8 cellular contexts compared by ENCODE assay signal in the genomic region with DNA sequence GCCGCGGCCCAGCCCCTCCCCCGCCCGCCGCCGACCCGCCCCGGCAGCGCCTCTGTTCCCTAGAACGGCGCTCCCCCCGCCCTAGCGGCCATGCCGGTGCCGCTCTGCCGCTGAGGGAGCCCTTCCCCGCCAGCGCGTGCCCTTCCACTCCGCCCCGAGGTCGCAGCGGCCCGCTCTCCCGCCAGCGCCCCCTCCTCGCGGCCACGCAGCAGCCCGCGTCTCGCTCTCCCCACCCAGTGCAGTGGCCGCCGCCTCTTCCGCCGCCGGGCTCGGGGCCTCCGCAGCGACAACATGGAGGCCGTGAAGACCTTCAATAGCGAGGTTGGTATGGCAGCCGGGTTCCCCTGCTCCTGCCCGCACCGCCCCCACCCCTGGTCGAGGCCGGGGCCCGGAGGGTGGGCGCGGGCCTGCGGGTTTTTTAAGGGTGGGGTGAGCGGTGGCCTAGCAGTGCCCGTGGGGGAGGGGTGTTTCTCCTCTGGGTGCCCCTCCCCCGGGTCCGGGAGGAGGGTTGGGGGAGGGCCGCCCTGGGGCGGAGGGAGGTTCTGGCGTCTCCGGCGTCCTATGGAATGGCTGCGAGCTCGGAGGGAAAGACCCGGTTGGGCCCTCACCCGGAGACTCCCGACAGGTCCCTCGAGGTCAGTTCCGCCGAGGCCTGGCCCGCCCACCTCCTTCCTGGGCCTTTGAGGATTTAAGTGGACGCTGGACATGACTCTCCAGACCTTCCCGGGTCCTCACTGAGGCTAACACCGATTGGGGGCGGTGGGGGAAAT. TPM values are rescaled to one million over a fixed set of nuclear protein-coding genes. Genes with fewer than 3 reads are reported as not detected.
DNase-seq lines count a peak whose midpoint lies in the region; ATAC-seq and TF ChIP-seq lines count a peak whose summit lies in the region.

No MANE protein-coding gene starts in this region.

- 0 to 2% (median 1%) methylated on average over 12 to 73 of the region's 73 CpGs for WGBS in adrenal gland, 4 donors
- 0 to 1% methylated on average over 52 to 73 of the region's 73 CpGs for WGBS in heart right ventricle, 2 donors

- TF ChIP-seq CTCF in GM13976 (IDR thresholded peaks at IDR 0.05; ENCODE audit: borderline replicate concordance, control extremely low read depth, extremely low read depth, insufficient read depth, missing control alignments) = no peak
- peak in 4 of 6 experiments; percentile 8 to 47 (median 31) for TF ChIP-seq CTCF in adrenal gland (IDR thresholded peaks at IDR 0.05)
- TF ChIP-seq CTCF in heart right ventricle (IDR thresholded peaks at IDR 0.05) = no peak
- no peak for TF ChIP-seq CTCF in type B pancreatic cell (conservative IDR thresholded peaks at IDR 0.05)

- peak; percentile 77 to 92 for TF ChIP-seq POLR2A in adrenal gland (IDR thresholded peaks at IDR 0.05)

- peak; percentile 74 for ATAC-seq in HG02852 (IDR thresholded peaks at IDR 0.05; ENCODE audit: unreplicated experiment)
- peak; percentile 94 to 99 (median 98) for ATAC-seq in heart right ventricle

- H3K4me3 ChIP-seq in adrenal gland = peak overlapping the region; percentile 40 to 100 (median 92)
- H3K4me3 ChIP-seq in heart right ventricle = peak overlapping the region; percentile 93 to 99 (median 98)

- intact Hi-C loops in adrenal gland (cut with DNase I) (loop anchor here (2.0 to 10.0 kb wide), 2 partner anchors 71 kb away; no protein-coding TSS in a partner anchor), heart right ventricle (cut with DNase I) (loop anchor here in 9 of 10 donors (2.0 to 10.0 kb wide), 8 partner anchors 34 to 219 kb away; a partner anchor contains a TSS)

- H3K36me3 Mint-ChIP-seq in type B pancreatic cell = peaks cover 3% of the 10 kb centered on the region

- H3K27ac ChIP-seq in adrenal gland (peak overlapping the region; percentile 96 to 100 (median 99)), heart right ventricle (peak overlapping the region; percentile 99 to 100 (median 100))

- H3K36me3 ChIP-seq in adrenal gland (replicated peaks in 1 of 2) (no peaks in the 10 kb centered on the region), heart right ventricle (no peaks in the 10 kb centered on the region)

- H3K4me3 Mint-ChIP-seq in type B pancreatic cell = peak overlapping the region; percentile 90

- no peaks in the 10 kb centered on the region for H3K9me3 Mint-ChIP-seq in type B pancreatic cell

- in situ Hi-C loops in GM13976 (cut with MboI; ENCODE audit: low sequenced_read_pairs, unreplicated experiment) = no loop called here

- H3K27ac Mint-ChIP-seq in type B pancreatic cell = peak overlapping the region; percentile 91

- H3K9me3 ChIP-seq in adrenal gland (replicated peaks in 1 of 3) (no peaks in the 10 kb centered on the region), heart right ventricle (no peaks in the 10 kb centered on the region)

- H3K4me1 ChIP-seq in adrenal gland (replicated peaks in 1 of 2) (peaks cover 18 to 50% of the 10 kb centered on the region in 2 donors), heart right ventricle (peaks cover 5 to 57% (median 53%) of the 10 kb centered on the region in 9 donors)

- no peaks in the 10 kb centered on the region for H3K27me3 Mint-ChIP-seq in type B pancreatic cell

- peak; percentile 96 for DNase-seq in GM13976 (ENCODE audit: low spot score)
- DNase-seq in NCI-H1436 treated with DMSO at 0.1 percent for 48 hours (lab: John Stamatoyannopoulos, UW) = peak; percentile 37
- peak; percentile 85 for DNase-seq in T follicular helper cell (ENCODE audit: low read depth)
- peak; percentile 97 to 99 (median 99) for DNase-seq in adrenal gland
- DNase-seq in heart right ventricle = peak; percentile 95 to 97
- peak; percentile 98 for DNase-seq in pons (ENCODE audit: low spot score)
- peak; percentile 93 for DNase-seq in type B pancreatic cell (ENCODE audit: extremely low spot score, unreplicated experiment)

- H3K27me3 ChIP-seq in adrenal gland (no peaks in the 10 kb centered on the region), heart right ventricle (no peaks in the 10 kb centered on the region)

- H3K4me1 Mint-ChIP-seq in type B pancreatic cell (ENCODE audit: unreplicated experiment) = peaks cover 29% of the 10 kb centered on the region

RNA-seq across cellular contexts. Expression of a gene that starts 0.6 kb away (rescaled TPM):
- total RNA-seq in adrenal gland (10 to 100 TPM; 25.6 to 41.5 (median 39.5) TPM), heart right ventricle (10 to 100 TPM; 43.0 to 96.1 (median 73.6) TPM), type B pancreatic cell (ENCODE audit: low replicate concordance) (45.7 and 58.7 TPM in 2 replicates)
- polyA plus RNA-seq in adrenal gland (10 to 100 TPM; 13.9 to 31.0 (median 16.2) TPM), heart right ventricle (10 to 100 TPM in 1 of 2 donors, 1 to 10 TPM in 1; 6.7 to 13.6 TPM)

Comparison
In these comparisons a context has a peak if more than half of its experiments do, and no peak if none do; other contexts are left out.
1. Peak in every context shown above with its lines: DNase-seq, ATAC-seq, H3K4me3 ChIP-seq and H3K27ac ChIP-seq.
2. DNase-seq: peak in every context shown above with its lines; median percentile 99 in adrenal gland; 98 in pons; 96 in GM13976; 96 in heart right ventricle; 93 in type B pancreatic cell; 85 in T follicular helper cell; 37 in NCI-H1436 treated with DMSO at 0.1 percent for 48 hours.
3. CTCF ChIP-seq: peak in adrenal gland (4 of 6); none in GM13976 (single experiment), heart right ventricle (0 of 9) and type B pancreatic cell (single experiment).